9 cellular contexts compared by ENCODE assay signal in the genomic region with DNA sequence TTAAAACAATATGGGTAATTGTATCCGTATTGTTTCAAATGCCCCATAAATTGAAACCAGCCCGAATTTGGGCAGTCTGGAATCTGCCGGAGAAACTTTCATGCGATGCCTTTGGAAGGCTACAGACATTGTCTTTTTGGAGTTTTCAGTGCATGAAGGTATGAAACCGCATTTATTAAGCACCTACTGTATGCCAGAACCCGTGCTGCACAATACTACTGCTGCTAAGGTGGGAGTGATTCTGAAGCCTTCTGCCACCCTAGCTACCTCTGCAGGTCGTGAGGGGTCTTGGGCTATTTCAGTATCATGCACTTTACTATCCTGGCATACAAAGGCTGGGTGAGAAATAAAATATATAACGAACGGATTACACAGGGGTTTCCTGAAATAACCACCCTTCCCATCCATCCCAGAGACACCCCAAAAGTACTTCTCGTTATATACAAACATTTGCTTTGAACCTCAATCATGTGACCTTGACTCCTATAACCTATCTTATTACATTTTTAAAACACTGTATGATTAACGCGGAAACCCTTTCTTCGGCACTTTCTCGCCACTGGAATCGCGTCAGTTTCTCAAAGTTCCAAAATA. TPM values are rescaled to one million over a fixed set of nuclear protein-coding genes. Genes with fewer than 3 reads are reported as not detected.
DNase-seq lines count a peak whose midpoint lies in the region; ATAC-seq and TF ChIP-seq lines count a peak whose summit lies in the region.
"Had no signal": no experiment of that assay in that cellular context is flagged by ENCODE, and none has a peak within 500 bp of the region (broad histone marks: within the 10 kb centered on the region; RNA-seq: fewer than 3 reads in every experiment).

No MANE protein-coding gene starts in this region.

- no peak for DNase-seq in CD4-positive, alpha-beta T cell
- DNase-seq in MG63: no peak
- DNase-seq in effector memory CD8-positive, alpha-beta T cell: no peak
- no peak for DNase-seq in neural crest cell (ENCODE audit: low read depth, low spot score)
- no peak for DNase-seq in DMS153 treated with DMSO at 0.1 percent for 48 hours (lab: John Stamatoyannopoulos, UW; ENCODE audit: unreplicated experiment)
- DNase-seq in NCI-H187 treated with DMSO at 0.1 percent for 48 hours (lab: John Stamatoyannopoulos, UW): no peak
- DNase-seq: activated effector memory CD4-positive, alpha-beta T cell treated with anti-CD3 and anti-CD28 coated beads, Interleukin-2, amount 50 U/mL, for 16 hours had no signal

- H3K27ac Mint-ChIP-seq in CD4-positive, alpha-beta T cell: peak overlapping the region; percentile 95
- peak overlapping the region; percentile 95 to 97 for H3K27ac Mint-ChIP-seq in effector memory CD8-positive, alpha-beta T cell
- H3K27ac Mint-ChIP-seq in neural crest cell (ENCODE audit: unreplicated experiment): peak overlapping the region; percentile 91

- no peaks in the 10 kb centered on the region for H3K27me3 ChIP-seq in CD4-positive, alpha-beta T cell (ENCODE audit: control insufficient read depth, insufficient read depth, low read length)
- H3K27me3 ChIP-seq in MG63: peaks cover 10% of the 10 kb centered on the region

- peaks cover 4% of the 10 kb centered on the region for H3K9me3 Mint-ChIP-seq in CD4-positive, alpha-beta T cell
- no peaks in the 10 kb centered on the region for H3K9me3 Mint-ChIP-seq in effector memory CD8-positive, alpha-beta T cell
- peaks cover 5% of the 10 kb centered on the region for H3K9me3 Mint-ChIP-seq in neural crest cell

- H3K27me3 Mint-ChIP-seq in CD4-positive, alpha-beta T cell: no peaks in the 10 kb centered on the region
- H3K27me3 Mint-ChIP-seq in effector memory CD8-positive, alpha-beta T cell: no peaks in the 10 kb centered on the region
- no peaks in the 10 kb centered on the region for H3K27me3 Mint-ChIP-seq in neural crest cell (ENCODE audit: low read depth)

- intact Hi-C loops in CD4-positive, alpha-beta T cell (cut with DNase I, micrococcal nuclease): loop anchor here (5.0 to 10.0 kb wide), 6 partner anchors 42 to 1900 kb away; a partner anchor contains a TSS

- no peak for TF ChIP-seq CTCF in CD4-positive, alpha-beta T cell (IDR thresholded peaks at IDR 0.05)
- no peak for TF ChIP-seq CTCF in neural crest cell (conservative IDR thresholded peaks at IDR 0.05)

- peaks cover 41% of the 10 kb centered on the region for H3K4me1 Mint-ChIP-seq in CD4-positive, alpha-beta T cell (ENCODE audit: low read depth)
- peaks cover 29 to 46% of the 10 kb centered on the region in 2 donors for H3K4me1 Mint-ChIP-seq in effector memory CD8-positive, alpha-beta T cell (ENCODE audit: low read depth in 2 of 2)
- H3K4me1 Mint-ChIP-seq in neural crest cell: peaks cover 52% of the 10 kb centered on the region

- CTCF ChIA-PET in CD4-positive, alpha-beta T cell (lab: Charles Lee): interaction anchor here (8.3 kb wide), 1 partner anchor 12 kb away, joined by 79 read pairs; no protein-coding TSS in a partner anchor

- H3K4me3 ChIP-seq in MG63: peak overlapping the region; percentile 55

- H3K36me3 ChIP-seq in MG63: no peaks in the 10 kb centered on the region

- POLR2A ChIA-PET in CD4-positive, alpha-beta T cell (lab: Charles Lee): interaction anchor here (0.7 kb wide), 1 partner anchor 8 kb away, joined by 3 read pairs; no protein-coding TSS in a partner anchor

- peak overlapping the region; percentile 96 for H3K4me3 Mint-ChIP-seq in CD4-positive, alpha-beta T cell
- peak overlapping the region; percentile 97 to 98 for H3K4me3 Mint-ChIP-seq in effector memory CD8-positive, alpha-beta T cell
- H3K4me3 Mint-ChIP-seq in neural crest cell: peak overlapping the region; percentile 92

- ATAC-seq in CD4-positive, alpha-beta T cell (ENCODE audit: poor library complexity): no peak
- ATAC-seq in effector memory CD8-positive, alpha-beta T cell (replicated peaks): no peak
- no peak for ATAC-seq in HG02798 (IDR thresholded peaks at IDR 0.05; ENCODE audit: poor library complexity, unreplicated experiment)
- ATAC-seq in HG03280 (IDR thresholded peaks at IDR 0.05; ENCODE audit: unreplicated experiment): no peak

- peak overlapping the region; percentile 72 for H3K27ac ChIP-seq in CD4-positive, alpha-beta T cell (ENCODE audit: low read depth, low read length)

- H3K36me3 Mint-ChIP-seq in CD4-positive, alpha-beta T cell (ENCODE audit: low read depth): peaks cover 41% of the 10 kb centered on the region
- peaks cover 13% of the 10 kb centered on the region for H3K36me3 Mint-ChIP-seq in effector memory CD8-positive, alpha-beta T cell (ENCODE audit: insufficient read depth)
- peaks cover 11% of the 10 kb centered on the region for H3K36me3 Mint-ChIP-seq in neural crest cell (ENCODE audit: low read depth)

- H3K9me3 ChIP-seq in CD4-positive, alpha-beta T cell (ENCODE audit: control insufficient read depth, low read length): no peaks in the 10 kb centered on the region
- no peaks in the 10 kb centered on the region for H3K9me3 ChIP-seq in MG63

RNA-seq across cellular contexts. Expression of a gene that starts 1.0 kb away (rescaled TPM):
- total RNA-seq in CD4-positive, alpha-beta T cell: 100 to 1,000 TPM; 129 to 132 TPM
- total RNA-seq in MG63 (2014; rRNA removed; shearing (Covaris generic); ENCODE audit: low replicate concordance): 2.8 and 6.3 TPM in 2 replicates
- 140 and 150 TPM in 2 replicates for total RNA-seq in neural crest cell

Comparison
In these comparisons a context has a peak if more than half of its experiments do, and no peak if none do; other contexts are left out.
1. RNA of a gene that starts 1.0 kb away (total RNA-seq): 140 to 150 TPM in neural crest cell and 129 to 132 TPM in CD4-positive, alpha-beta T cell; 2.8 to 6.3 TPM in MG63; every median in the first group is over 10 times any median in the second.
2. Peak in every context shown above with its lines, with median percentiles within 50 percentile points of each other: H3K27ac Mint-ChIP-seq and H3K4me3 Mint-ChIP-seq.